2 cellular contexts compared by ENCODE assay signal in the genomic region with DNA sequence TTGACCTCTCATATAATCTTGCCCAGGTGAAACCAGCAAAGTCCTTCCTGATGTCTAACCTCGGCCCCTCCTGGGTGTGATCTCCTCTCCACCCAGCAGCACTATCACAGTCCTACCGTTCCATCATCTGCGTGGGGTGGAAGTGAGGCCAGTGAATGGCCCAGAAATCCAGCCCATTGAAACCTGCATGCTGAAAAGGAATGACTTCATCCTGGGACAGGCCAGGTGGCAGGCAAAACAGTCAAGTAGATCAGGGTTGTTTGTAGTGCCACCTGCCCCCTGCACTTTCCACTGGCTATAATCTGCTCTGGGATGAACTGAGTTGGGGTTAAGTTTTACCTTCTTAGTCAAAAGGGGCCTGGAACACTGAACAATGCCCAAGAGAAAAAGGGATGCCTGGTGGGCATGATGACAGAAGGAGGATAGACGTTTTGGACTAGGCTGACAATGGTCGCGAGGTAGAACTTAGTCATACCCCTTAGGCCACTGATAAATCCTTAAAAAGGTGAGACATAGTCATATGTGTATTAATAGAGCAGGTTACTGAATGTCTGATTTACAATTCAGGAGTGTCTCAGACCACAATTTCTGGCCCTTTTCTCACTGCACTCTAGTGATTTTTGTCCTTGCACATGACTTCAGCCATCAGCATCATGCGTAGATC.
TF ChIP-seq lines count a peak whose summit lies in the region.

No MANE protein-coding gene starts in this region.

TF ChIP-seq in K562, 482 proteins besides CTCF, POLR2A, EP300 and RAD21:
- TF ChIP-seq ZNF3 (CRISPR knock-in tag; IDR thresholded peaks at IDR 0.05) (no peak), SP1 (CRISPR knock-in tag; IDR thresholded peaks at IDR 0.05) (0 out of 2 replicates have a peak, but pooled peaks have one; percentile 28)

TF ChIP-seq in GM12891, 5 proteins besides CTCF, POLR2A, EP300 and RAD21:
- TF ChIP-seq POU2F2 (IDR thresholded peaks at IDR 0.05; ENCODE audit: low read depth, low read length) (no peak), POLR2AphosphoS5 (IDR thresholded peaks at IDR 0.05; ENCODE audit: low read depth, low read length) (no peak), TAF1 (IDR thresholded peaks at IDR 0.05; ENCODE audit: low read depth, low read length) (no peak), PAX5 (IDR thresholded peaks at IDR 0.05; ENCODE audit: insufficient read depth, low read length, severe bottlenecking) (no peak), SPI1 (IDR thresholded peaks at IDR 0.05; ENCODE audit: low read depth, low read length) (no peak)
